Comparison of ENCODE assay signal across 15 cellular contexts in genomic region chr18:59559528-59559927, GRCh38.
"Had no signal": no experiment of that assay in that cellular context is flagged by ENCODE, and none has a peak within 500 bp of the region (broad histone marks: within the 10 kb centered on the region; RNA-seq: fewer than 3 reads in every experiment).

No MANE protein-coding gene starts in this region.

- H3K4me1 ChIP-seq: SJCRH30 had no signal

- H3K4me3 ChIP-seq: MG63, SJCRH30 had no signal

- H3K27ac ChIP-seq: HL-60, SJCRH30 had no signal

- ATAC-seq: SK-N-SH treated with all-trans-retinoic acid at 6 μM for 48 hours had no signal

- H3K9me3 ChIP-seq: MG63, SJCRH30 had no signal

- H3K27me3 ChIP-seq: MG63, SJCRH30 had no signal

- DNase-seq: KBM-7, MG63, NCI-H1092 treated with DMSO at 0.1 percent for 48 hours, NCI-H1436, NCI-H1930, NCI-H2081, NCI-H2107, NCI-H2227 treated with DMSO at 0.1 percent for 48 hours, NCI-H526 treated with DMSO at 0.1 percent for 48 hours, NCI-H748 treated with DMSO at 0.1 percent for 48 hours, RPMI8226, SHP77 treated with DMSO at 0.1 percent for 48 hours, SJCRH30 had no signal

- H3K36me3 ChIP-seq: SJCRH30 had no signal
